ENCODE assay signal across 8 cellular contexts in the genomic region with DNA sequence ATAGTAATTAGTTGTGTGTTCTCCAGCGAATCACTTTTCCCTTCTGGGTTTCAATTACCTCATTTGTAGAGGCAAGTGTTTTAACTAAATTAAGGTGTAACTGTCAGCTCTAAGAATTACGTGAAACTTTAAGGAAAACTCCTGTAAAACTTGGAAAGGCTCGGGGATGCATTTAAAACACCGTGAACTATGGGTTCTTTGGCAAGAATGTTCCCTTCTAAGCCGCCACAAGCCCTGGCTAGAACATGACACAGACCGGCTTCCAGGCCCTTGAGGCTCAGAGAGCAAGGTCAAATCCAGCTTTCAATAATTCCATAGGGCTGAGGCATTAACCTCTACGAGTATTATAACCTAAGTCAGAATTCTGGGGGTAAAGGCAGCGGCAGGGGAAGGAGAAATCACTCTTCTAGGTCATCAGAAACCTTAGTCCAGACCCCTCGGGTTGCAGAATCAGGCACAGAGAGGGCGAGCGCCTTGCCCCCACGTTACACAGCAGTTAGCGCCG. TPM values are rescaled to one million over a fixed set of nuclear protein-coding genes. Genes with fewer than 3 reads are reported as not detected.
DNase-seq lines count a peak whose midpoint lies in the region; ATAC-seq, FAIRE-seq and TF ChIP-seq lines count a peak whose summit lies in the region.

No MANE protein-coding gene starts in this region.

- no peak for TF ChIP-seq POLR2A in GM12878 (IDR thresholded peaks at IDR 0.05; ENCODE audit: low read depth, low read length)

- peaks cover 19% of the 10 kb centered on the region for H3K4me1 Mint-ChIP-seq in stimulated activated memory B cell treated with anti-CD40 and anti-IgM and Interleukin-4, amounts not matched to agents 10 μg/mL and 1 μg/mL and 100 μg/mL, for 72 hours

- peaks cover 47% of the 10 kb centered on the region for H3K79me2 ChIP-seq in GM12878 (ENCODE audit: control insufficient read depth, insufficient read depth, low read length)

- no peaks in the 10 kb centered on the region; the same call in 2 of the 3 replicates for H3K9me3 ChIP-seq in GM12878 (replicated peaks; ENCODE audit: control insufficient read depth, insufficient read depth, low read length)

- TF ChIP-seq RAD21 in GM12878 (IDR thresholded peaks at IDR 0.05; ENCODE audit: insufficient read depth, low read depth, low read length): no peak

- H3K4me3 Mint-ChIP-seq in stimulated activated memory B cell treated with anti-CD40 and anti-IgM and Interleukin-4, amounts not matched to agents 10 μg/mL and 1 μg/mL and 100 μg/mL, for 72 hours: peak overlapping the region; percentile 94

- DNase-seq in COLO829 (ENCODE audit: low spot score) (peak; percentile 15), GM12878 (ENCODE audit: low read depth, low spot score) (no peak), iPS-NIHi7 (ENCODE audit: extremely low spot score) (peak; percentile 25), H4 (ENCODE audit: low spot score) (no peak)
- DNase-seq in Jurkat, Clone E6-1 (ENCODE audit: low read depth, low spot score): no peak

- H3K27me3 ChIP-seq in GM12878 (replicated peaks in 1 of 2; ENCODE audit: control insufficient read depth in 2 of 2, insufficient read depth in 2 of 2, low read length in 1 of 2): no peaks in the 10 kb centered on the region

- in situ Hi-C loops in GM12878 (cut with MboI): no loop called here

- no peaks in the 10 kb centered on the region for H3K9me3 Mint-ChIP-seq in stimulated activated memory B cell treated with anti-CD40 and anti-IgM and Interleukin-4, amounts not matched to agents 10 μg/mL and 1 μg/mL and 100 μg/mL, for 72 hours

- H3K27me3 Mint-ChIP-seq in stimulated activated memory B cell treated with anti-CD40 and anti-IgM and Interleukin-4, amounts not matched to agents 10 μg/mL and 1 μg/mL and 100 μg/mL, for 72 hours: no peaks in the 10 kb centered on the region

- H3K4me1 ChIP-seq in GM12878 (ENCODE audit: control insufficient read depth, insufficient read depth, low read length): no peaks in the 10 kb centered on the region; the same call in 1 of the 2 replicates

- H2AFZ ChIP-seq in GM12878 (ENCODE audit: control insufficient read depth, low read depth, low read length): peak overlapping the region; percentile 100

- H3K9ac ChIP-seq in GM12878 (ENCODE audit: control insufficient read depth, insufficient read depth, low read length): peak overlapping the region; percentile 94

- SMC1A ChIA-PET in GM12878 (lab: Charles Lee; ENCODE audit: uncharacterized antibody, unreplicated experiment): interaction anchor here (0.9 to 4.1 kb wide), 8 partner anchors 14 to 86 kb away, joined by 3 to 27 read pairs (median 4); no protein-coding TSS in a partner anchor

- no peak for TF ChIP-seq EP300 in GM12878 (IDR thresholded peaks at IDR 0.05; ENCODE audit: borderline replicate concordance in 1 of 2, control insufficient read depth in 1 of 2, low read depth in 2 of 2, low read length in 2 of 2)

- no peaks in the 10 kb centered on the region for H4K20me1 ChIP-seq in GM12878 (ENCODE audit: control insufficient read depth, insufficient read depth)

- RAD21 ChIA-PET in GM12878 (lab: Charles Lee; ENCODE audit: unreplicated experiment): interaction anchor here (0.9 to 1.9 kb wide), 10 partner anchors 8 to 291 kb away, joined by 3 to 7 read pairs (median 3); no protein-coding TSS in a partner anchor

- intact Hi-C loops in GM12878 (cut with micrococcal nuclease; ENCODE audit: unreplicated experiment): loop anchor here (1.0 to 2.0 kb wide), 2 partner anchors 44 to 81 kb away; no protein-coding TSS in a partner anchor

- no peaks in the 10 kb centered on the region for H3K36me3 Mint-ChIP-seq in stimulated activated memory B cell treated with anti-CD40 and anti-IgM and Interleukin-4, amounts not matched to agents 10 μg/mL and 1 μg/mL and 100 μg/mL, for 72 hours

- CTCF ChIA-PET in GM12878 (lab: Yijun Ruan, JAX): interaction anchor here (0.5 to 2.6 kb wide), 9 partner anchors 16 to 292 kb away, joined by 3 to 11 read pairs (median 4); no protein-coding TSS in a partner anchor

- H3K27ac Mint-ChIP-seq in stimulated activated memory B cell treated with anti-CD40 and anti-IgM and Interleukin-4, amounts not matched to agents 10 μg/mL and 1 μg/mL and 100 μg/mL, for 72 hours: peak overlapping the region; percentile 84

- no TSS peak for BruUV-seq in GM12878 (replicated peaks; lab: Mats Ljungman, UMichigan)

- no peak for FAIRE-seq in GM12878 (lab: Jason Lieb, UNC)

- peak overlapping the region; percentile 87 for H3K27ac ChIP-seq in GM12878 (ENCODE audit: control insufficient read depth, insufficient read depth)

- H3K36me3 ChIP-seq in GM12878 (ENCODE audit: control insufficient read depth in 2 of 2, insufficient read depth in 2 of 2, low read length in 1 of 2): no peaks in the 10 kb centered on the region

- 9% methylated on average over 14 of the region's 14 CpGs for WGBS in GM12878 (ENCODE audit: insufficient coverage, insufficient replicate concordance, low lambda C conversion rate, missing lambda C conversion rate)

- no peak for TF ChIP-seq CTCF in GM12878 (IDR thresholded peaks at IDR 0.05 in 2 of 3, conservative IDR thresholded peaks at IDR 0.05 in 1 of 3; ENCODE audit: control insufficient read depth in 2 of 3, extremely low read depth in 1 of 3, insufficient read depth in 1 of 3, low read depth in 3 of 3, low read length in 3 of 3)

- POLR2A ChIA-PET in GM12878 (lab: Charles Lee): interaction anchor here (0.6 to 2.0 kb wide), 4 partner anchors 8 to 88 kb away, joined by 4 to 8 read pairs (median 6); a partner anchor contains a TSS

- ATAC-seq in GM21381 (IDR thresholded peaks at IDR 0.05; ENCODE audit: unreplicated experiment) (peak; percentile 20), GM12878 (peak; percentile 55), HG02642 (IDR thresholded peaks at IDR 0.05; ENCODE audit: poor library complexity, unreplicated experiment) (no peak)
- ATAC-seq in stimulated activated memory B cell treated with anti-CD40 and anti-IgM and Interleukin-4, amounts not matched to agents 10 μg/mL and 1 μg/mL and 100 μg/mL, for 72 hours: peak; percentile 54

- peak overlapping the region; percentile 70 for H3K4me3 ChIP-seq in Jurkat, Clone E6-1 (ENCODE audit: low read length)
- H3K4me3 ChIP-seq in GM12878: peak overlapping the region; percentile 82

- H3K4me2 ChIP-seq in GM12878 (ENCODE audit: control insufficient read depth, insufficient read depth): peak overlapping the region; percentile 81

TF ChIP-seq in GM12878, 131 proteins besides CTCF, POLR2A, EP300 and RAD21:
- TF ChIP-seq ESRRA (IDR thresholded peaks at IDR 0.05; ENCODE audit: low read length): peak; percentile 26; the same call in 1 of the 2 replicates
- TF ChIP-seq, protein P1, sequence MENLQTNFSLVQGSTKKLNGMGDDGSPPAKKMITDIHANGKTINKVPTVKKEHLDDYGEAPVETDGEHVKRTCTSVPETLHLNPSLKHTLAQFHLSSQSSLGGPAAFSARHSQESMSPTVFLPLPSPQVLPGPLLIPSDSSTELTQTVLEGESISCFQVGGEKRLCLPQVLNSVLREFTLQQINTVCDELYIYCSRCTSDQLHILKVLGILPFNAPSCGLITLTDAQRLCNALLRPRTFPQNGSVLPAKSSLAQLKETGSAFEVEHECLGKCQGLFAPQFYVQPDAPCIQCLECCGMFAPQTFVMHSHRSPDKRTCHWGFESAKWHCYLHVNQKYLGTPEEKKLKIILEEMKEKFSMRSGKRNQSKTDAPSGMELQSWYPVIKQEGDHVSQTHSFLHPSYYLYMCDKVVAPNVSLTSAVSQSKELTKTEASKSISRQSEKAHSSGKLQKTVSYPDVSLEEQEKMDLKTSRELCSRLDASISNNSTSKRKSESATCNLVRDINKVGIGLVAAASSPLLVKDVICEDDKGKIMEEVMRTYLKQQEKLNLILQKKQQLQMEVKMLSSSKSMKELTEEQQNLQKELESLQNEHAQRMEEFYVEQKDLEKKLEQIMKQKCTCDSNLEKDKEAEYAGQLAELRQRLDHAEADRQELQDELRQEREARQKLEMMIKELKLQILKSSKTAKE (IDR thresholded peaks at IDR 0.05; ENCODE audit: low read depth, poor library complexity, severe bottlenecking): no peak
- TF ChIP-seq, protein P2, sequence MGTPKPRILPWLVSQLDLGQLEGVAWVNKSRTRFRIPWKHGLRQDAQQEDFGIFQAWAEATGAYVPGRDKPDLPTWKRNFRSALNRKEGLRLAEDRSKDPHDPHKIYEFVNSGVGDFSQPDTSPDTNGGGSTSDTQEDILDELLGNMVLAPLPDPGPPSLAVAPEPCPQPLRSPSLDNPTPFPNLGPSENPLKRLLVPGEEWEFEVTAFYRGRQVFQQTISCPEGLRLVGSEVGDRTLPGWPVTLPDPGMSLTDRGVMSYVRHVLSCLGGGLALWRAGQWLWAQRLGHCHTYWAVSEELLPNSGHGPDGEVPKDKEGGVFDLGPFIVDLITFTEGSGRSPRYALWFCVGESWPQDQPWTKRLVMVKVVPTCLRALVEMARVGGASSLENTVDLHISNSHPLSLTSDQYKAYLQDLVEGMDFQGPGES (IDR thresholded peaks at IDR 0.05): no peak
- 0 out of 2 replicates have a peak, but pooled peaks have one; percentile 25 for TF ChIP-seq TARDBP (IDR thresholded peaks at IDR 0.05; ENCODE audit: borderline replicate concordance)
- no peak for TF ChIP-seq RBBP5 (conservative IDR thresholded peaks at IDR 0.05)
- peak; percentile 42; the same call in 1 of the 2 replicates for TF ChIP-seq SMARCA5 (IDR thresholded peaks at IDR 0.05)

RNA-seq across cellular contexts. Expression of a gene that starts 0.7 kb away (rescaled TPM):
- polyA plus RNA-seq in Jurkat, Clone E6-1 (2012; ENCODE audit: insufficient read depth, insufficient read length): 12.6 TPM
- 147 and 149 TPM in 2 replicates for total RNA-seq in GM12878 (2013; cell fraction: nucleolus; rRNA removed)
- 17.8 and 21.6 TPM in 2 replicates for total RNA-seq in GM12878 (2014; rRNA removed)
- 16.7 and 16.9 TPM in 2 replicates for total RNA-seq in GM12878 (2014; rRNA removed; fragmentation: Illumina TruSeq; extraction: Trizol)
- 21.8 and 24.0 TPM in 2 replicates for total RNA-seq in GM12878 (2021)
- 6.1 TPM for polyA plus RNA-seq in GM12878 (2011; ENCODE audit: low read depth)
- 20.4 and 30.2 TPM in 2 replicates for polyA plus RNA-seq in GM12878 (2011; rRNA removed)
- polyA plus RNA-seq in GM12878 (2011; cell fraction: cytosol; rRNA removed): 6.6 and 9.6 TPM in 2 replicates
- polyA plus RNA-seq in GM12878 (2011; cell fraction: nucleus; rRNA removed): 44.4 and 53.0 TPM in 2 replicates
- polyA plus RNA-seq in GM12878 (2012): 8.0 and 10.7 TPM in 2 replicates
- polyA plus RNA-seq in GM12878 (2014; fragmentation: Illumina TruSeq; extraction: Trizol): 16.9 and 20.7 TPM in 2 replicates
- 1 to 10 TPM; 3.0 to 4.6 TPM for polyA plus RNA-seq in GM12878 (2014; fragmentation: Nextera tagmentation; extraction: Ambion mirVana)
- 8.9 and 9.8 TPM in 2 replicates for polyA plus RNA-seq in GM12878 (2014; rRNA removed)
- 10 to 100 TPM in 1 of 2 experiments, 1 to 10 TPM in 1; 8.9 to 10.1 TPM for polyA plus RNA-seq in GM12878 (2016; fragmentation: Nextera tagmentation; extraction: Ambion mirVana)
- polyA minus RNA-seq in GM12878 (2011; rRNA and poly(A)+ RNA removed): 51.9 and 59.3 TPM in 2 replicates
- polyA minus RNA-seq in GM12878 (2011; cell fraction: cytosol; rRNA and poly(A)+ RNA removed): 9.0 and 12.9 TPM in 2 replicates
- 75.0 and 103 TPM in 2 replicates for polyA minus RNA-seq in GM12878 (2011; cell fraction: nucleus; rRNA and poly(A)+ RNA removed)
- 4.6 and 5.3 TPM in 2 replicates for total RNA-seq in H4 (2014; rRNA removed; shearing (Covaris generic))

Comparison
In these comparisons a context has a peak if more than half of its experiments do, and no peak if none do; other contexts are left out.
1. DNase-seq: peak in COLO829 (single experiment) and iPS-NIHi7 (single experiment); none in Jurkat, Clone E6-1 (single experiment), GM12878 (single experiment) and H4 (single experiment).